In the genomic region with DNA sequence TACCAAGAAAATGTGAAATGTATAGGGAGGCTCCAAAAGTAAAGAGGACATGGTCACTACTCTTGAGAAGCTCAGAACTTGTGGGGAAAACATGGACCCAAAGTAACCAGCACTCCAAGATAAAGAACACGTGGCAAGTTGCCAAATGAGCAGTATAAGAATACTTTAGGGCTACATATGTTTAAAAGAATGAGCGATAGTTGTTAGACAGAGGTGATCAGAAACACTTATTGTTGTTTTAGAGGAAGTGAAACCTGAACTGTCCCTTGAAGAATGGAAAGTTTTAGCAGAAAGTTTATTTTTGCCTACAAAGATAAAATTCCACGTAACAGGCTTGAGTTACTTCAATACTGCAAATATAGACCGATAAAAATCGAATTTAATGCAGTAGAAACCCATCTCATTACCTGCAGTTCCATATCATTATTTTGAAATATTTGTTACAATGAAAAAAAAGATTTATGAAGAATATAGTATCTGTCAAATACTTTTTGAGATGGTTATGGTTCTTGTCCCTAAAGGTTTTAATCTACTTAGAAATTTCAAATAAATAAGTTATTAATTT, we compare ENCODE assay signal across 11 cellular contexts.
A peak's percentile ranks its signal among the peaks of the same experiment; 100 is the strongest.
DNase-seq lines count a peak whose midpoint lies in the region; ATAC-seq and TF ChIP-seq lines count a peak whose summit lies in the region.
"Had no signal": no experiment of that assay in that cellular context is flagged by ENCODE, and none has a peak within 500 bp of the region (broad histone marks: within the 10 kb centered on the region; RNA-seq: fewer than 3 reads in every experiment).

No MANE protein-coding gene starts in this region.

- peaks cover 0 to 5% (median 0%) of the 10 kb centered on the region in 4 donors for H3K4me1 ChIP-seq in Peyer's patch
- H3K4me1 ChIP-seq: adrenal gland had no signal

- H3K9me3 Mint-ChIP-seq in activated naive CD8-positive, alpha-beta T cell treated with anti-CD3 and anti-CD28 coated beads, Interleukin-2, amount 50 U/mL, for 24 hours = no peaks in the 10 kb centered on the region
- H3K9me3 Mint-ChIP-seq: type B pancreatic cell had no signal

- no peak for TF ChIP-seq POLR2A in Peyer's patch (IDR thresholded peaks at IDR 0.05)

- H3K4me1 Mint-ChIP-seq in activated naive CD8-positive, alpha-beta T cell treated with anti-CD3 and anti-CD28 coated beads, Interleukin-2, amount 50 U/mL, for 24 hours = peaks cover 6% of the 10 kb centered on the region
- H3K4me1 Mint-ChIP-seq: CD4-positive, alpha-beta memory T cell had no signal

- peak; percentile 23 for DNase-seq in OCI-M2 (lab: John Stamatoyannopoulos, UW; ENCODE audit: unreplicated experiment)
- DNase-seq in NCI-H526 treated with DMSO at 0.1 percent for 48 hours (lab: John Stamatoyannopoulos, UW) = no peak
- no peak for DNase-seq in Peyer's patch
- no peak for DNase-seq in activated naive CD8-positive, alpha-beta T cell treated with anti-CD3 and anti-CD28 coated beads, Interleukin-2, amount 50 U/mL, for 24 hours
- no peak for DNase-seq in NCI-H226
- DNase-seq: adrenal gland; CD4-positive, alpha-beta memory T cell had no signal

- H3K4me3 ChIP-seq in Peyer's patch = no peak overlapping the region
- H3K4me3 ChIP-seq: adrenal gland had no signal

- H3K27me3 ChIP-seq in Peyer's patch = no peaks in the 10 kb centered on the region
- H3K27me3 ChIP-seq: adrenal gland had no signal

- no peaks in the 10 kb centered on the region for H3K27me3 Mint-ChIP-seq in activated naive CD8-positive, alpha-beta T cell treated with anti-CD3 and anti-CD28 coated beads, Interleukin-2, amount 50 U/mL, for 24 hours
- H3K27me3 Mint-ChIP-seq: CD4-positive, alpha-beta memory T cell; type B pancreatic cell had no signal

- H3K27ac Mint-ChIP-seq in activated naive CD8-positive, alpha-beta T cell treated with anti-CD3 and anti-CD28 coated beads, Interleukin-2, amount 50 U/mL, for 24 hours = no peak overlapping the region
- H3K27ac Mint-ChIP-seq: CD4-positive, alpha-beta memory T cell; type B pancreatic cell had no signal

- H3K27ac ChIP-seq in Peyer's patch = no peak overlapping the region
- H3K27ac ChIP-seq: adrenal gland had no signal

- H3K36me3 Mint-ChIP-seq in activated naive CD8-positive, alpha-beta T cell treated with anti-CD3 and anti-CD28 coated beads, Interleukin-2, amount 50 U/mL, for 24 hours (ENCODE audit: low read depth) = no peaks in the 10 kb centered on the region
- H3K36me3 Mint-ChIP-seq: CD4-positive, alpha-beta memory T cell had no signal

- no peak overlapping the region for H3K4me3 Mint-ChIP-seq in activated naive CD8-positive, alpha-beta T cell treated with anti-CD3 and anti-CD28 coated beads, Interleukin-2, amount 50 U/mL, for 24 hours
- H3K4me3 Mint-ChIP-seq: CD4-positive, alpha-beta memory T cell; type B pancreatic cell had no signal

- no peak for TF ChIP-seq CTCF in Peyer's patch (IDR thresholded peaks at IDR 0.05)

- ATAC-seq in GM18502 (IDR thresholded peaks at IDR 0.05; ENCODE audit: poor library complexity, unreplicated experiment) (peak; percentile 96), GM21381 (IDR thresholded peaks at IDR 0.05; ENCODE audit: unreplicated experiment) (peak; percentile 89), HG03097 (IDR thresholded peaks at IDR 0.05; ENCODE audit: low FRiP score, unreplicated experiment) (peak; percentile 79)
- ATAC-seq in activated naive CD8-positive, alpha-beta T cell treated with anti-CD3 and anti-CD28 coated beads, Interleukin-2, amount 50 U/mL, for 24 hours = no peak

- no peaks in the 10 kb centered on the region for H3K36me3 ChIP-seq in Peyer's patch
- H3K36me3 ChIP-seq: adrenal gland had no signal

- H3K9me3 ChIP-seq in Peyer's patch = no peaks in the 10 kb centered on the region
- H3K9me3 ChIP-seq: adrenal gland had no signal
